14 cellular contexts compared by ENCODE assay signal in the genomic region with DNA sequence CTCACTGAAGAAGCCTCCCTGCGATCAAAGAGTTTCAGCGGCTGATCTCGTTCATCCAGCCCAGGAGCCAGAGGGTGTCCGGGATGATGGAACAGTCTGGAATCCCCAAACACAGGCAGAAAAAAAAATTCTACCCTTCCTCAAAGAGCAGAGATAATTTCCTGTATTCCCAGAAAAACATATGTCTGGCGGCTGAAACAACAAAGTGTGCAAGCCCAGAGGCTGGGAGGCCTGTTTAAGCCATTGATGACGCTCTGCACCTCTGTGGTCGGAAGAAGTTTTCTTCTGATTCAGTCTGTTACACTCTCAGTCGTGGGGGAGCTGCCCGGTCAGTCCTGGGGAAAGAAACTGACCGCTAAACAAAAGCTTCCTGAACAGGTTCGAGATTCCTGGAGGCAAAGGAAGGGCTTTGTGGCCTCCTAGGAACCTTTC. TPM values are rescaled to one million over a fixed set of nuclear protein-coding genes. Genes with fewer than 3 reads are reported as not detected.
DNase-seq lines count a peak whose midpoint lies in the region; ATAC-seq, FAIRE-seq and TF ChIP-seq lines count a peak whose summit lies in the region.
"Had no signal": no experiment of that assay in that cellular context is flagged by ENCODE, and none has a peak within 500 bp of the region (broad histone marks: within the 10 kb centered on the region; RNA-seq: fewer than 3 reads in every experiment).

No MANE protein-coding gene starts in this region.

- DNase-seq in GM23248 (peak; percentile 75), K562 (ENCODE audit: extremely low read depth in 1 of 4, low spot score in 3 of 4) (no peak), iris pigment epithelial cell (ENCODE audit: low read depth) (peak; percentile 98), smooth muscle cell (lab: John Stamatoyannopoulos, UW; ENCODE audit: unreplicated experiment) (no peak), NCI-H1694 (lab: John Stamatoyannopoulos, UW) (no peak), prostate gland (ENCODE audit: low spot score) (no peak), NCI-H1048 (lab: John Stamatoyannopoulos, UW) (no peak)
- DNase-seq in CD8-positive, alpha-beta memory T cell: no peak
- DNase-seq: NCI-H146; posterior cingulate gyrus; stimulated activated naive CD4-positive, alpha-beta T cell had no signal

- peak; percentile 69 for FAIRE-seq in K562 (lab: Jason Lieb, UNC)
- FAIRE-seq: G401.6 had no signal

- H3K4me1 ChIP-seq in GM23248 (ENCODE audit: insufficient read depth) (peaks cover 17% of the 10 kb centered on the region), K562 (replicated peaks in 1 of 2; ENCODE audit: control insufficient read depth in 2 of 2, insufficient read depth in 2 of 2, low read length in 2 of 2) (0 out of 5 replicates have a peak, but pooled peaks cover 0 to 3% of the 10 kb centered on the region in 2 experiments), smooth muscle cell (ENCODE audit: low read depth) (peaks cover 9% of the 10 kb centered on the region), prostate gland (replicated peaks) (peaks cover 2% of the 10 kb centered on the region)
- no peaks in the 10 kb centered on the region for H3K4me1 ChIP-seq in CD8-positive, alpha-beta memory T cell (ENCODE audit: insufficient read depth, low read length)

- peak overlapping the region in 2 of 8 donors; percentile 22 to 63 for H3K27ac Mint-ChIP-seq in CD8-positive, alpha-beta memory T cell

- H3K9me3 ChIP-seq in GM23248 (ENCODE audit: low read depth) (no peaks in the 10 kb centered on the region), K562 (replicated peaks; ENCODE audit: control insufficient read depth, insufficient read depth, low read depth, low read length) (no peaks in the 10 kb centered on the region), smooth muscle cell (replicated peaks; ENCODE audit: low read depth) (no peaks in the 10 kb centered on the region), prostate gland (no peaks in the 10 kb centered on the region)
- H3K9me3 ChIP-seq in CD8-positive, alpha-beta memory T cell (ENCODE audit: low read length): no peaks in the 10 kb centered on the region

- H4K20me1 ChIP-seq in GM23248 (ENCODE audit: insufficient read depth) (no peaks in the 10 kb centered on the region), K562 (replicated peaks; ENCODE audit: control insufficient read depth, insufficient read depth, low read length) (0 out of 2 replicates have a peak, but pooled peaks cover 8% of the 10 kb centered on the region), smooth muscle cell (ENCODE audit: low read depth) (no peaks in the 10 kb centered on the region)

- H3K27ac ChIP-seq in GM23248 (peak overlapping the region; percentile 69), K562 (ENCODE audit: extremely low read depth, low read depth, low read length) (no peak overlapping the region), smooth muscle cell (ENCODE audit: low read depth) (peak overlapping the region; percentile 95), prostate gland (no peak overlapping the region)
- H3K27ac ChIP-seq in CD8-positive, alpha-beta memory T cell (ENCODE audit: low read depth, low read length): no peak overlapping the region

- in situ Hi-C loops in GM23248 (cut with MboI) (no loop called here), K562 (cut with MboI) (loop anchor here (5.0 kb wide), 1 partner anchor 69 kb away; no protein-coding TSS in a partner anchor)

- no peaks in the 10 kb centered on the region for H3K9me3 Mint-ChIP-seq in CD8-positive, alpha-beta memory T cell

- POLR2A ChIA-PET in K562 (lab: Yijun Ruan, JAX): interaction anchor here (0.6 to 1.2 kb wide), 3 partner anchors 15 to 85 kb away, joined by 3 to 4 read pairs (median 3); no protein-coding TSS in a partner anchor
- POLR2A ChIA-PET in CD8-positive, alpha-beta memory T cell (lab: Charles Lee): no interaction called here

- no peak for TF ChIP-seq POLR2A in K562 (conservative IDR thresholded peaks at IDR 0.05)
- TF ChIP-seq POLR2A in prostate gland (IDR thresholded peaks at IDR 0.05): no peak

- H2AFZ ChIP-seq in GM23248 (no peak overlapping the region), K562 (ENCODE audit: low read depth, low read length) (no peak overlapping the region), smooth muscle cell (ENCODE audit: low read depth) (no peak overlapping the region)

- H3K9me1 ChIP-seq in K562 (ENCODE audit: control insufficient read depth, insufficient read depth, low read length): no peaks in the 10 kb centered on the region

- no peak overlapping the region for H3K4me3 ChIP-seq in GM23248
- no peak overlapping the region for H3K4me3 ChIP-seq in K562
- no peak overlapping the region for H3K4me3 ChIP-seq in smooth muscle cell
- no peak overlapping the region for H3K4me3 ChIP-seq in CD8-positive, alpha-beta memory T cell (ENCODE audit: low read length)
- no peak overlapping the region for H3K4me3 ChIP-seq in prostate gland

- H3K36me3 Mint-ChIP-seq in CD8-positive, alpha-beta memory T cell: peaks cover 0 to 18% (median 6%) of the 10 kb centered on the region in 3 donors

- TF ChIP-seq EP300 in K562 (IDR thresholded peaks at IDR 0.05; ENCODE audit: low read length): no peak

- intact Hi-C loops in K562 (cut with micrococcal nuclease): no loop called here
- intact Hi-C loops in prostate gland (cut with DNase I): no loop called here

- H3K27me3 ChIP-seq in GM23248 (replicated peaks; ENCODE audit: insufficient read depth) (no peaks in the 10 kb centered on the region), K562 (ENCODE audit: control insufficient read depth in 2 of 2, insufficient read depth in 2 of 2, low read length in 2 of 2) (peaks cover 0 to 24% of the 10 kb centered on the region in 2 experiments; a peak in 2 of 5 replicates), smooth muscle cell (ENCODE audit: low read depth) (no peaks in the 10 kb centered on the region), prostate gland (replicated peaks; ENCODE audit: insufficient read depth) (no peaks in the 10 kb centered on the region)
- no peaks in the 10 kb centered on the region for H3K27me3 ChIP-seq in CD8-positive, alpha-beta memory T cell (ENCODE audit: insufficient read depth, low read length, poor library complexity, severe bottlenecking)

- CTCF ChIA-PET in K562 (lab: Yijun Ruan, JAX; ENCODE audit: low intra/inter-chr PET ratio): no interaction called here
- CTCF ChIA-PET in CD8-positive, alpha-beta memory T cell (lab: Charles Lee): interaction anchor here (3.1 kb wide), 1 partner anchor 13 kb away, joined by 20 read pairs; no protein-coding TSS in a partner anchor

- H3K36me3 ChIP-seq in GM23248 (ENCODE audit: low read depth) (no peaks in the 10 kb centered on the region), K562 (ENCODE audit: control insufficient read depth, insufficient read depth, low read length) (no peaks in the 10 kb centered on the region), smooth muscle cell (ENCODE audit: low read depth) (no peaks in the 10 kb centered on the region), prostate gland (no peaks in the 10 kb centered on the region)
- no peaks in the 10 kb centered on the region for H3K36me3 ChIP-seq in CD8-positive, alpha-beta memory T cell (ENCODE audit: insufficient read depth, low read length)

- peaks cover 0 to 9% (median 5%) of the 10 kb centered on the region in 3 donors for H3K4me1 Mint-ChIP-seq in CD8-positive, alpha-beta memory T cell

- H3K9ac ChIP-seq in GM23248 (peak overlapping the region; percentile 41; the same call in 1 of the 2 replicates), K562 (ENCODE audit: insufficient read depth in 1 of 2, low read depth in 2 of 2, low read length in 2 of 2) (no peak overlapping the region), smooth muscle cell (ENCODE audit: low read depth) (peak overlapping the region; percentile 49)

- H3F3A ChIP-seq in GM23248 (ENCODE audit: insufficient read depth) (peaks cover 9% of the 10 kb centered on the region), smooth muscle cell (ENCODE audit: low read depth) (peaks cover 8% of the 10 kb centered on the region)

- H3K4me2 ChIP-seq in GM23248 (ENCODE audit: unreplicated experiment): peak overlapping the region; percentile 74
- no peak overlapping the region for H3K4me2 ChIP-seq in K562 (ENCODE audit: insufficient read depth, low read length)
- peak overlapping the region; percentile 70 for H3K4me2 ChIP-seq in smooth muscle cell

- 0 out of 3 replicates have a peak, but pooled peaks have one; percentile 17 for ATAC-seq in K562
- ATAC-seq: esophagus mucosa had no signal

- no peaks in the 10 kb centered on the region for H3K79me2 ChIP-seq in GM23248 (ENCODE audit: insufficient read depth)
- H3K79me2 ChIP-seq in K562 (ENCODE audit: control insufficient read depth, insufficient read depth, low read length): no peaks in the 10 kb centered on the region
- H3K79me2 ChIP-seq in smooth muscle cell (ENCODE audit: low read depth): no peaks in the 10 kb centered on the region

- no peak overlapping the region for H3K4me3 Mint-ChIP-seq in CD8-positive, alpha-beta memory T cell

- TF ChIP-seq CTCF in K562 (IDR thresholded peaks at IDR 0.05 in 2 of 3, conservative IDR thresholded peaks at IDR 0.05 in 1 of 3; ENCODE audit: insufficient read depth in 2 of 3, low read depth in 1 of 3, low read length in 3 of 3) (no peak), smooth muscle cell (IDR thresholded peaks at IDR 0.05; ENCODE audit: borderline replicate concordance, insufficient read depth, poor library complexity, severe bottlenecking) (no peak), prostate gland (IDR thresholded peaks at IDR 0.05) (no peak)

- BruUV-seq in K562 (replicated peaks; lab: Mats Ljungman, UMichigan): no TSS peak

- 55 to 61% methylated on average over 11 of the region's 11 CpGs for WGBS in GM23248 (ENCODE audit: low coverage in 1 of 2, low lambda C conversion rate in 2 of 2, missing lambda C conversion rate in 2 of 2), 2 experiments
- WGBS in K562 (ENCODE audit: insufficient coverage, low coverage, missing lambda C conversion rate): 9% methylated on average over 11 of the region's 11 CpGs
- 22% methylated on average over 11 of the region's 11 CpGs for WGBS in smooth muscle cell (ENCODE audit: low lambda C conversion rate)
- WGBS in prostate gland: 67% methylated on average over 11 of the region's 11 CpGs

- no peaks in the 10 kb centered on the region for H3K27me3 Mint-ChIP-seq in CD8-positive, alpha-beta memory T cell

- TF ChIP-seq RAD21 in K562 (CRISPR knock-in tag; conservative IDR thresholded peaks at IDR 0.05 in 1 of 2, IDR thresholded peaks at IDR 0.05 in 1 of 2): no peak

- H3K9me2 ChIP-seq in GM23248 (ENCODE audit: insufficient read depth): no peaks in the 10 kb centered on the region

RNA-seq across cellular contexts. Expression of a gene that starts 37.0 kb away (rescaled TPM):
- total RNA-seq in GM23248 (2014; rRNA removed; shearing (Covaris generic)): 5.7 and 10.0 TPM in 2 replicates
- 5.5 and 6.4 TPM in 2 replicates for polyA plus RNA-seq in GM23248 (2016; fragmentation: Nextera tagmentation; extraction: Ambion mirVana)
- 2.1 and 8.5 TPM in 2 replicates for total RNA-seq in K562 (2011; cell fraction: chromatin; rRNA removed; ENCODE audit: low replicate concordance)
- total RNA-seq in K562 (2011; cell fraction: nucleolus; rRNA removed): 4.5 and 5.3 TPM in 2 replicates
- total RNA-seq in K562 (2011; cell fraction: nucleoplasm; rRNA removed): 3.0 and 3.6 TPM in 2 replicates
- total RNA-seq in K562 (2014; rRNA removed): 3.8 and 4.4 TPM in 2 replicates
- total RNA-seq in K562 (2014; rRNA removed; fragmentation: Illumina TruSeq; extraction: Trizol): 0.64 and 0.84 TPM in 2 replicates
- 1.1 TPM in 2 replicates for total RNA-seq in K562 (2015; rRNA removed; fragmentation: Illumina TruSeq; extraction: Trizol)
- total RNA-seq in K562 (2021): 3.6 and 4.7 TPM in 2 replicates
- polyA plus RNA-seq in K562 (2011; rRNA removed): 2.0 and 4.4 TPM in 2 replicates
- 3.6 and 5.6 TPM in 2 replicates for polyA plus RNA-seq in K562 (2011; cell fraction: cytosol; rRNA removed)
- 2.6 and 4.3 TPM in 2 replicates for polyA plus RNA-seq in K562 (2011; cell fraction: nucleus; rRNA removed)
- polyA plus RNA-seq in K562 (2012): 1.7 and 3.4 TPM in 2 replicates
- polyA plus RNA-seq in K562 (2014; fragmentation: Illumina TruSeq; extraction: Trizol): 2.0 TPM in 2 replicates
- under 1 TPM; 0.04 to 0.07 TPM for polyA plus RNA-seq in K562 (2014; fragmentation: Nextera tagmentation; extraction: Ambion mirVana)
- polyA plus RNA-seq in K562 (2014; rRNA removed): 1.8 and 2.4 TPM in 2 replicates
- 1.3 and 2.2 TPM in 2 replicates for polyA minus RNA-seq in K562 (2011; rRNA and poly(A)+ RNA removed)
- 2.2 and 3.1 TPM in 2 replicates for polyA minus RNA-seq in K562 (2011; cell fraction: cytosol; rRNA and poly(A)+ RNA removed)
- 2.3 and 2.7 TPM in 2 replicates for polyA minus RNA-seq in K562 (2011; cell fraction: nucleus; rRNA and poly(A)+ RNA removed)
- 3.3 and 15.7 TPM in 2 replicates for total RNA-seq in smooth muscle cell
- polyA plus RNA-seq in smooth muscle cell: 15.3 and 18.2 TPM in 2 replicates
- total RNA-seq in CD8-positive, alpha-beta memory T cell: 10 to 100 TPM; 12.0 to 12.5 TPM
- polyA plus RNA-seq in CD8-positive, alpha-beta memory T cell: 18.8 TPM
- 10 to 100 TPM; 28.4 to 31.2 TPM for total RNA-seq in prostate gland

RNA-seq across cellular contexts. Expression of a gene that starts 48.8 kb away (rescaled TPM):
- not detected in 2 replicates for total RNA-seq in GM23248 (2014; rRNA removed; shearing (Covaris generic))
- not detected in 2 replicates for polyA plus RNA-seq in GM23248 (2016; fragmentation: Nextera tagmentation; extraction: Ambion mirVana)
- total RNA-seq in K562 (2011; cell fraction: chromatin; rRNA removed; ENCODE audit: low replicate concordance): not detected in 2 replicates
- not detected in 2 replicates for total RNA-seq in K562 (2011; cell fraction: nucleolus; rRNA removed)
- total RNA-seq in K562 (2011; cell fraction: nucleoplasm; rRNA removed): not detected in 2 replicates
- not detected in 2 replicates for total RNA-seq in K562 (2014; rRNA removed)
- total RNA-seq in K562 (2014; rRNA removed; fragmentation: Illumina TruSeq; extraction: Trizol): not detected in 2 replicates
- total RNA-seq in K562 (2015; rRNA removed; fragmentation: Illumina TruSeq; extraction: Trizol): not detected in 2 replicates
- total RNA-seq in K562 (2021): 0.40 and 0.81 TPM in 2 replicates
- not detected in 2 replicates for polyA plus RNA-seq in K562 (2011; rRNA removed)
- polyA plus RNA-seq in K562 (2011; cell fraction: cytosol; rRNA removed): 0.03 TPM in 1 of 2 replicates, not detected in the other
- not detected in 2 replicates for polyA plus RNA-seq in K562 (2011; cell fraction: nucleus; rRNA removed)
- not detected in 2 replicates for polyA plus RNA-seq in K562 (2012)
- polyA plus RNA-seq in K562 (2014; fragmentation: Illumina TruSeq; extraction: Trizol): not detected in 2 replicates
- under 1 TPM in 1 of 2 experiments, not detected in 1; 0.17 TPM for polyA plus RNA-seq in K562 (2014; fragmentation: Nextera tagmentation; extraction: Ambion mirVana)
- not detected in 2 replicates for polyA plus RNA-seq in K562 (2014; rRNA removed)
- polyA minus RNA-seq in K562 (2011; rRNA and poly(A)+ RNA removed): not detected in 2 replicates
- 2.1 TPM in 1 of 2 replicates, not detected in the other for polyA minus RNA-seq in K562 (2011; cell fraction: cytosol; rRNA and poly(A)+ RNA removed)
- polyA minus RNA-seq in K562 (2011; cell fraction: nucleus; rRNA and poly(A)+ RNA removed): not detected in 2 replicates
- total RNA-seq in smooth muscle cell: not detected in 2 replicates
- polyA plus RNA-seq in smooth muscle cell: not detected in 2 replicates
- not detected for total RNA-seq in CD8-positive, alpha-beta memory T cell
- not detected for polyA plus RNA-seq in CD8-positive, alpha-beta memory T cell
- 100 to 1,000 TPM in 1 of 2 donors, 10 to 100 TPM in 1; 18.4 to 391 TPM for total RNA-seq in prostate gland
- total RNA-seq: esophagus mucosa, SK-MEL-5 had no signal

Comparison
In these comparisons a context has a peak if more than half of its experiments do, and no peak if none do; other contexts are left out.
1. DNase-seq: peak in GM23248 (single experiment) and iris pigment epithelial cell (single experiment); none in K562 (0 of 4), smooth muscle cell (single experiment), CD8-positive, alpha-beta memory T cell (0 of 5), NCI-H1694 (single experiment), prostate gland (single experiment) and NCI-H1048 (single experiment).
2. H3K27ac ChIP-seq: peak in GM23248 (single experiment) and smooth muscle cell (single experiment); none in K562 (single experiment), CD8-positive, alpha-beta memory T cell (single experiment) and prostate gland (0 of 2).
3. H3K9ac ChIP-seq: peak in GM23248 (single experiment) and smooth muscle cell (single experiment); none in K562 (0 of 2).
4. RNA of a gene that starts 48.8 kb away (total RNA-seq): 18.4 to 391 TPM in prostate gland; not detected in smooth muscle cell, not detected in GM23248, 0.40 to 0.81 TPM in K562 and not detected in CD8-positive, alpha-beta memory T cell; every median in the first group is over 10 times any median in the second.